ENCODE assay signal across 17 cellular contexts in genomic region chr5:112163435-112163834, GRCh38.
A peak's percentile ranks its signal among the peaks of the same experiment; 100 is the strongest.
DNase-seq lines count a peak whose midpoint lies in the region; ATAC-seq and TF ChIP-seq lines count a peak whose summit lies in the region.
"Had no signal": no experiment of that assay in that cellular context is flagged by ENCODE, and none has a peak within 500 bp of the region (broad histone marks: within the 10 kb centered on the region; RNA-seq: fewer than 3 reads in every experiment).

No MANE protein-coding gene starts in this region.

- H3K36me3 ChIP-seq in Caco-2 (ENCODE audit: control insufficient read depth, insufficient read depth, low read length) = peaks cover 5% of the 10 kb centered on the region
- H3K36me3 ChIP-seq: ovary had no signal

- intact Hi-C loops in Caco-2 (cut with micrococcal nuclease; ENCODE audit: unreplicated experiment) = no loop called here

- no peak for ATAC-seq in activated CD8-positive, alpha-beta T cell treated with anti-CD3 and anti-CD28 coated beads, Interleukin-2, amount 10 ng/mL, durations not matched to agents 7 days and 5 days
- ATAC-seq in memory B cell (ENCODE audit: low read depth) (no peak), HG03442 (IDR thresholded peaks at IDR 0.05; ENCODE audit: unreplicated experiment) (no peak), HG03571 (IDR thresholded peaks at IDR 0.05; ENCODE audit: unreplicated experiment) (no peak), HG03457 (IDR thresholded peaks at IDR 0.05; ENCODE audit: unreplicated experiment) (no peak)

- H3K4me1 Mint-ChIP-seq in Caco-2 (ENCODE audit: low read depth, unreplicated experiment) (peaks cover 28% of the 10 kb centered on the region), memory B cell (peaks cover 22% of the 10 kb centered on the region)
- H3K4me1 Mint-ChIP-seq in activated CD8-positive, alpha-beta T cell treated with anti-CD3 and anti-CD28 coated beads, Interleukin-2, amount 10 ng/mL, durations not matched to agents 7 days and 5 days (ENCODE audit: low read depth) = peaks cover 27% of the 10 kb centered on the region

- BruUV-seq in Caco-2 (replicated peaks; lab: Mats Ljungman, UMichigan) = no TSS peak

- peaks cover 5% of the 10 kb centered on the region for H3K27me3 Mint-ChIP-seq in Caco-2 (ENCODE audit: insufficient read depth, unreplicated experiment)
- no peaks in the 10 kb centered on the region for H3K27me3 Mint-ChIP-seq in activated CD8-positive, alpha-beta T cell treated with anti-CD3 and anti-CD28 coated beads, Interleukin-2, amount 10 ng/mL, durations not matched to agents 7 days and 5 days (ENCODE audit: low read depth)
- H3K27me3 Mint-ChIP-seq in memory B cell = no peaks in the 10 kb centered on the region
- H3K27me3 Mint-ChIP-seq: activated naive CD8-positive, alpha-beta T cell treated with anti-CD3 and anti-CD28 coated beads, Interleukin-2, amount 10 ng/mL, durations not matched to agents 7 days and 5 days had no signal

- H3K27ac Mint-ChIP-seq in Caco-2 (ENCODE audit: unreplicated experiment) (peak overlapping the region; percentile 29), memory B cell (peak overlapping the region; percentile 54)
- peak overlapping the region; percentile 5 for H3K27ac Mint-ChIP-seq in activated CD8-positive, alpha-beta T cell treated with anti-CD3 and anti-CD28 coated beads, Interleukin-2, amount 10 ng/mL, durations not matched to agents 7 days and 5 days
- H3K27ac Mint-ChIP-seq: activated naive CD8-positive, alpha-beta T cell treated with anti-CD3 and anti-CD28 coated beads, Interleukin-2, amount 10 ng/mL, durations not matched to agents 7 days and 5 days had no signal

- H3K27ac ChIP-seq in 22Rv1 (0 out of 2 replicates have a peak overlapping the region, but pooled peaks have one; percentile 73), RWPE1 (no peak overlapping the region)
- H3K27ac ChIP-seq: ovary, vagina had no signal

- H3K4me3 ChIP-seq in Caco-2 (ENCODE audit: low read depth, low read length) = no peak overlapping the region
- H3K4me3 ChIP-seq: ovary, skin epidermis, vagina had no signal

- POLR2A ChIA-PET in Caco-2 (lab: Charles Lee) (no interaction called here), RWPE1 (lab: Yijun Ruan, JAX; ENCODE audit: low non-redundant PET) (no interaction called here)
- POLR2A ChIA-PET in activated CD8-positive, alpha-beta T cell treated with anti-CD3 and anti-CD28 coated beads, Interleukin-2, amount 10 ng/mL, durations not matched to agents 7 days and 5 days (lab: Charles Lee) = no interaction called here

- H3K9me3 Mint-ChIP-seq in Caco-2 (ENCODE audit: unreplicated experiment) = no peaks in the 10 kb centered on the region
- no peaks in the 10 kb centered on the region for H3K9me3 Mint-ChIP-seq in activated CD8-positive, alpha-beta T cell treated with anti-CD3 and anti-CD28 coated beads, Interleukin-2, amount 10 ng/mL, durations not matched to agents 7 days and 5 days (ENCODE audit: insufficient read depth)
- H3K9me3 Mint-ChIP-seq in memory B cell = no peaks in the 10 kb centered on the region

- peak overlapping the region; percentile 38 for H3K4me3 Mint-ChIP-seq in Caco-2 (ENCODE audit: unreplicated experiment)
- no peak overlapping the region for H3K4me3 Mint-ChIP-seq in activated CD8-positive, alpha-beta T cell treated with anti-CD3 and anti-CD28 coated beads, Interleukin-2, amount 10 ng/mL, durations not matched to agents 7 days and 5 days
- H3K4me3 Mint-ChIP-seq in memory B cell = no peak overlapping the region
- H3K4me3 Mint-ChIP-seq: activated naive CD8-positive, alpha-beta T cell treated with anti-CD3 and anti-CD28 coated beads, Interleukin-2, amount 10 ng/mL, durations not matched to agents 7 days and 5 days had no signal

- DNase-seq in Caco-2 (no peak), memory B cell (ENCODE audit: low spot score in 2 of 2) (no peak), RWPE1 (ENCODE audit: low spot score) (no peak)
- no peak for DNase-seq in activated CD8-positive, alpha-beta T cell treated with anti-CD3 and anti-CD28 coated beads, Interleukin-2, amount 10 ng/mL, durations not matched to agents 7 days and 5 days
- DNase-seq: activated CD4-positive, alpha-beta T cell treated with anti-CD3 and anti-CD28 coated beads, Interleukin-2, amount 50 U/mL, for 4 hours; activated naive CD8-positive, alpha-beta T cell treated with anti-CD3 and anti-CD28 coated beads, Interleukin-2, amount 10 ng/mL, durations not matched to agents 7 days and 5 days; AML-193; central memory CD4-positive, alpha-beta T cell; NCI-H2081 treated with DMSO at 0.1 percent for 48 hours; ovary; SIG-M5 had no signal

- CTCF ChIA-PET in Caco-2 (lab: Charles Lee) (no interaction called here), RWPE1 (lab: Yijun Ruan, JAX) (interaction anchor here (0.6 to 0.7 kb wide), 2 partner anchors 257 to 596 kb away, joined by 3 read pairs; no protein-coding TSS in a partner anchor)
- CTCF ChIA-PET in activated CD8-positive, alpha-beta T cell treated with anti-CD3 and anti-CD28 coated beads, Interleukin-2, amount 10 ng/mL, durations not matched to agents 7 days and 5 days (lab: Charles Lee) = interaction anchor here (3.5 to 4.4 kb wide), 2 partner anchors 12 to 632 kb away, joined by 18 to 37 read pairs; no protein-coding TSS in a partner anchor

- no peaks in the 10 kb centered on the region for H3K9me3 ChIP-seq in Caco-2
- H3K9me3 ChIP-seq: ovary, vagina had no signal

- peaks cover 76% of the 10 kb centered on the region for H3K36me3 Mint-ChIP-seq in Caco-2 (ENCODE audit: insufficient read depth, unreplicated experiment)
- H3K36me3 Mint-ChIP-seq in activated CD8-positive, alpha-beta T cell treated with anti-CD3 and anti-CD28 coated beads, Interleukin-2, amount 10 ng/mL, durations not matched to agents 7 days and 5 days (ENCODE audit: low read depth) = peaks cover 48% of the 10 kb centered on the region
- H3K36me3 Mint-ChIP-seq in memory B cell = peaks cover 24% of the 10 kb centered on the region

- peaks cover 6% of the 10 kb centered on the region for H3K4me1 ChIP-seq in Caco-2

- TF ChIP-seq CTCF in 22Rv1 (IDR thresholded peaks at IDR 0.05) = no peak
- TF ChIP-seq CTCF in Caco-2 (IDR thresholded peaks at IDR 0.05; ENCODE audit: insufficient read depth in 1 of 2, low read depth in 1 of 2, low read length in 1 of 2, severe bottlenecking in 1 of 2, unreplicated experiment in 1 of 2) = no peak
- no peak for TF ChIP-seq CTCF in RWPE1 (conservative IDR thresholded peaks at IDR 0.05; ENCODE audit: low read depth)

- H3K27me3 ChIP-seq in Caco-2 (replicated peaks; ENCODE audit: control insufficient read depth, insufficient read depth, low read length) = no peaks in the 10 kb centered on the region
- H3K27me3 ChIP-seq: ovary, vagina had no signal
